12 cellular contexts compared by ENCODE assay signal in genomic region chr15:99239545-99240198, GRCh38. TPM values are rescaled to one million over a fixed set of nuclear protein-coding genes. Genes with fewer than 3 reads are reported as not detected.
DNase-seq lines count a peak whose midpoint lies in the region; ATAC-seq and TF ChIP-seq lines count a peak whose summit lies in the region.
"Had no signal": no experiment of that assay in that cellular context is flagged by ENCODE, and none has a peak within 500 bp of the region (broad histone marks: within the 10 kb centered on the region; RNA-seq: fewer than 3 reads in every experiment).

No MANE protein-coding gene starts in this region.

- no peak overlapping the region for H3K27ac ChIP-seq in SK-N-SH (ENCODE audit: low read depth in 2 of 2, low read length in 1 of 2)
- no peak overlapping the region for H3K27ac ChIP-seq in vagina

- H3K36me3 ChIP-seq in SK-N-SH (replicated peaks in 1 of 2; ENCODE audit: control insufficient read depth in 1 of 2, insufficient read depth in 2 of 2, low read length in 1 of 2) (peaks cover 0 to 3% of the 10 kb centered on the region in 2 experiments), vagina (peaks cover 0 to 14% of the 10 kb centered on the region in 2 donors)
- H3K36me3 ChIP-seq: BLaER1 treated with 17β-estradiol and CSF1 and Interleukin-3, amounts not matched to agents 10 nM and 100 nM had no signal

- DNase-seq in GM10266 (ENCODE audit: extremely low spot score) (peak; percentile 61), omental fat pad (ENCODE audit: low spot score) (no peak), SK-N-SH (no peak), NCI-H526 treated with DMSO at 0.1 percent for 48 hours (lab: John Stamatoyannopoulos, UW) (no peak), vagina (ENCODE audit: extremely low spot score in 2 of 2) (no peak)
- peak; percentile 11 for DNase-seq in activated T-helper 1 cell treated with anti-CD3 and anti-CD28 coated beads, Interleukin-12 subunit alpha, Interleukin-12 subunit beta, Interleukin-2, Interleukin-4 antibody, amounts not matched to agents 30 ng/mL and 10 ng/mL and 1 ng/mL, durations not matched to agents 14 hours and 24 hours and 36 hours (ENCODE audit: low spot score)
- DNase-seq: NCI-H2029 treated with DMSO at 0.1 percent for 48 hours, right cardiac atrium had no signal

- TF ChIP-seq POLR2A in vagina (IDR thresholded peaks at IDR 0.05) = no peak

- H3K9me3 Mint-ChIP-seq in activated T-helper 1 cell treated with anti-CD3 and anti-CD28 coated beads, Interleukin-12 subunit alpha, Interleukin-12 subunit beta, Interleukin-2, Interleukin-4 antibody, amounts not matched to agents 30 ng/mL and 10 ng/mL and 1 ng/mL, durations not matched to agents 14 hours and 24 hours and 36 hours = no peaks in the 10 kb centered on the region
- H3K9me3 Mint-ChIP-seq: stimulated activated naive CD8-positive, alpha-beta T cell treated with anti-CD3 and anti-CD28 coated beads, Interleukin-15, Interleukin-2, amounts not matched to agents 100 ng/mL and 50 ng/mL, for 24 hours had no signal

- POLR2A ChIA-PET in SK-N-SH (lab: Yijun Ruan, JAX) = no interaction called here

- peaks cover 12% of the 10 kb centered on the region for H3K4me1 Mint-ChIP-seq in activated T-helper 1 cell treated with anti-CD3 and anti-CD28 coated beads, Interleukin-12 subunit alpha, Interleukin-12 subunit beta, Interleukin-2, Interleukin-4 antibody, amounts not matched to agents 30 ng/mL and 10 ng/mL and 1 ng/mL, durations not matched to agents 14 hours and 24 hours and 36 hours (ENCODE audit: low read depth)

- TF ChIP-seq CTCF in GM10266 (IDR thresholded peaks at IDR 0.05; ENCODE audit: control insufficient read depth, insufficient read depth, low read depth, missing control alignments) (no peak), omental fat pad (IDR thresholded peaks at IDR 0.05) (no peak), SK-N-SH (IDR thresholded peaks at IDR 0.05) (no peak), vagina (IDR thresholded peaks at IDR 0.05) (no peak)

- H3K9me3 ChIP-seq in SK-N-SH = no peaks in the 10 kb centered on the region
- no peaks in the 10 kb centered on the region for H3K9me3 ChIP-seq in vagina
- H3K9me3 ChIP-seq: BLaER1 treated with 17β-estradiol and CSF1 and Interleukin-3, amounts not matched to agents 10 nM and 100 nM had no signal

- WGBS in SK-N-SH (ENCODE audit: low lambda C conversion rate) = 78% methylated on average over 1 of the region's 1 CpG

- TF ChIP-seq RAD21 in SK-N-SH (IDR thresholded peaks at IDR 0.05; ENCODE audit: low read length) = no peak

- CTCF ChIA-PET in SK-N-SH (lab: Yijun Ruan, JAX) = no interaction called here

- H3K9me2 ChIP-seq in SK-N-SH = no peaks in the 10 kb centered on the region

- no peak overlapping the region for H2AFZ ChIP-seq in SK-N-SH (ENCODE audit: low read depth)

- H3K4me2 ChIP-seq in SK-N-SH = no peak overlapping the region

- ATAC-seq in GM19452 (IDR thresholded peaks at IDR 0.05; ENCODE audit: unreplicated experiment) (peak; percentile 96), HG03045 (IDR thresholded peaks at IDR 0.05; ENCODE audit: unreplicated experiment) (peak; percentile 93), omental fat pad (ENCODE audit: low FRiP score) (no peak)
- ATAC-seq: right cardiac atrium had no signal

- no peaks in the 10 kb centered on the region for H3K27me3 ChIP-seq in SK-N-SH (ENCODE audit: insufficient read depth)
- no peaks in the 10 kb centered on the region for H3K27me3 ChIP-seq in vagina
- H3K27me3 ChIP-seq: BLaER1 treated with 17β-estradiol and CSF1 and Interleukin-3, amounts not matched to agents 10 nM and 100 nM had no signal

- H4K20me1 ChIP-seq in SK-N-SH (ENCODE audit: insufficient read depth) = no peaks in the 10 kb centered on the region
- H4K20me1 ChIP-seq: BLaER1 treated with 17β-estradiol and CSF1 and Interleukin-3, amounts not matched to agents 10 nM and 100 nM had no signal

- peaks cover 4% of the 10 kb centered on the region for H3K27me3 Mint-ChIP-seq in activated T-helper 1 cell treated with anti-CD3 and anti-CD28 coated beads, Interleukin-12 subunit alpha, Interleukin-12 subunit beta, Interleukin-2, Interleukin-4 antibody, amounts not matched to agents 30 ng/mL and 10 ng/mL and 1 ng/mL, durations not matched to agents 14 hours and 24 hours and 36 hours (ENCODE audit: insufficient read depth)

- no peak for TF ChIP-seq EP300 in SK-N-SH (IDR thresholded peaks at IDR 0.05; ENCODE audit: borderline replicate concordance in 1 of 2, low read depth in 1 of 2, low read length in 1 of 2)

- H3F3A ChIP-seq in SK-N-SH (replicated peaks; ENCODE audit: insufficient read depth) = no peaks in the 10 kb centered on the region

- H3K79me2 ChIP-seq in SK-N-SH (ENCODE audit: insufficient read depth) = no peaks in the 10 kb centered on the region

- H3K4me3 ChIP-seq in SK-N-SH (ENCODE audit: low read depth in 2 of 2, low read length in 1 of 2) (no peak overlapping the region), vagina (no peak overlapping the region)
- H3K4me3 ChIP-seq: BLaER1 treated with 17β-estradiol and CSF1 and Interleukin-3, amounts not matched to agents 10 nM and 100 nM had no signal

- intact Hi-C loops in activated T-helper 1 cell treated with anti-CD3 and anti-CD28 coated beads, Interleukin-12 subunit alpha, Interleukin-12 subunit beta, Interleukin-2, Interleukin-4 antibody, amounts not matched to agents 30 ng/mL and 10 ng/mL and 1 ng/mL, durations not matched to agents 14 hours and 24 hours and 36 hours (cut with micrococcal nuclease) = loop anchor here (1.0 kb wide), 1 partner anchor 12 kb away; the partner anchor contains the start of gene LRRC28
- intact Hi-C loops in vagina (cut with DNase I) = no loop called here

- no peak overlapping the region for H3K4me3 Mint-ChIP-seq in activated T-helper 1 cell treated with anti-CD3 and anti-CD28 coated beads, Interleukin-12 subunit alpha, Interleukin-12 subunit beta, Interleukin-2, Interleukin-4 antibody, amounts not matched to agents 30 ng/mL and 10 ng/mL and 1 ng/mL, durations not matched to agents 14 hours and 24 hours and 36 hours
- H3K4me3 Mint-ChIP-seq: stimulated activated naive CD8-positive, alpha-beta T cell treated with anti-CD3 and anti-CD28 coated beads, Interleukin-15, Interleukin-2, amounts not matched to agents 100 ng/mL and 50 ng/mL, for 24 hours had no signal

- no peaks in the 10 kb centered on the region for H3K36me3 Mint-ChIP-seq in activated T-helper 1 cell treated with anti-CD3 and anti-CD28 coated beads, Interleukin-12 subunit alpha, Interleukin-12 subunit beta, Interleukin-2, Interleukin-4 antibody, amounts not matched to agents 30 ng/mL and 10 ng/mL and 1 ng/mL, durations not matched to agents 14 hours and 24 hours and 36 hours (ENCODE audit: low read depth)

- no peak overlapping the region for H3K27ac Mint-ChIP-seq in activated T-helper 1 cell treated with anti-CD3 and anti-CD28 coated beads, Interleukin-12 subunit alpha, Interleukin-12 subunit beta, Interleukin-2, Interleukin-4 antibody, amounts not matched to agents 30 ng/mL and 10 ng/mL and 1 ng/mL, durations not matched to agents 14 hours and 24 hours and 36 hours
- H3K27ac Mint-ChIP-seq: stimulated activated naive CD8-positive, alpha-beta T cell treated with anti-CD3 and anti-CD28 coated beads, Interleukin-15, Interleukin-2, amounts not matched to agents 100 ng/mL and 50 ng/mL, for 24 hours had no signal

- no peaks in the 10 kb centered on the region for H3K4me1 ChIP-seq in SK-N-SH (ENCODE audit: control insufficient read depth in 1 of 2, insufficient read depth in 2 of 2, low read depth in 1 of 2, low read length in 1 of 2)
- H3K4me1 ChIP-seq in vagina = peaks cover 8% of the 10 kb centered on the region

- H3K9ac ChIP-seq in SK-N-SH = no peak overlapping the region
- H3K9ac ChIP-seq: BLaER1 treated with 17β-estradiol and CSF1 and Interleukin-3, amounts not matched to agents 10 nM and 100 nM had no signal

TF ChIP-seq in SK-N-SH, 30 proteins besides CTCF, POLR2A, EP300 and RAD21:
- TF ChIP-seq CHD2 (IDR thresholded peaks at IDR 0.05; ENCODE audit: low read length, partially characterized antibody) (no peak), TAF1 (IDR thresholded peaks at IDR 0.05; ENCODE audit: borderline replicate concordance, low read depth, low read length) (no peak), RFX5 (IDR thresholded peaks at IDR 0.05; ENCODE audit: low read length) (no peak), RCOR1 (IDR thresholded peaks at IDR 0.05; ENCODE audit: low read length) (no peak), MEF2A (IDR thresholded peaks at IDR 0.05; ENCODE audit: borderline replicate concordance, low read depth) (no peak), RXRA (IDR thresholded peaks at IDR 0.05; ENCODE audit: borderline replicate concordance, low read depth) (no peak), MXI1 (IDR thresholded peaks at IDR 0.05; ENCODE audit: low read depth, low read length) (no peak), SIN3A (IDR thresholded peaks at IDR 0.05; ENCODE audit: borderline replicate concordance, low read depth, low read length) (no peak), JUND (IDR thresholded peaks at IDR 0.05) (no peak)
- TF ChIP-seq, protein P1, sequence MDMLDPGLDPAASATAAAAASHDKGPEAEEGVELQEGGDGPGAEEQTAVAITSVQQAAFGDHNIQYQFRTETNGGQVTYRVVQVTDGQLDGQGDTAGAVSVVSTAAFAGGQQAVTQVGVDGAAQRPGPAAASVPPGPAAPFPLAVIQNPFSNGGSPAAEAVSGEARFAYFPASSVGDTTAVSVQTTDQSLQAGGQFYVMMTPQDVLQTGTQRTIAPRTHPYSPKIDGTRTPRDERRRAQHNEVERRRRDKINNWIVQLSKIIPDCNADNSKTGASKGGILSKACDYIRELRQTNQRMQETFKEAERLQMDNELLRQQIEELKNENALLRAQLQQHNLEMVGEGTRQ (IDR thresholded peaks at IDR 0.05; ENCODE audit: borderline replicate concordance, low read depth, low read length) = no peak

RNA-seq across cellular contexts. Expression of gene TTC23, which starts 9.7 kb away (rescaled TPM):
- total RNA-seq in activated T-helper 1 cell treated with anti-CD3 and anti-CD28 coated beads, Interleukin-12 subunit alpha, Interleukin-12 subunit beta, Interleukin-2, Interleukin-4 antibody, amounts not matched to agents 30 ng/mL and 10 ng/mL and 1 ng/mL, durations not matched to agents 14 hours and 24 hours and 36 hours = 5.0 TPM in 2 replicates
- total RNA-seq in omental fat pad (10 to 100 TPM; 11.9 to 42.2 (median 19.9) TPM), vagina (64.1 TPM)
- 0.79 and 0.91 TPM in 2 replicates for polyA plus RNA-seq in SK-N-SH (2012; rRNA removed)
- 1.0 and 1.3 TPM in 2 replicates for polyA plus RNA-seq in SK-N-SH (2012; cell fraction: cytosol; rRNA removed)
- 2.1 and 3.3 TPM in 2 replicates for polyA plus RNA-seq in SK-N-SH (2012; cell fraction: nucleus; rRNA removed)

RNA-seq across cellular contexts. Expression of gene LRRC28, which starts 11.6 kb away (rescaled TPM):
- 13.6 and 14.8 TPM in 2 replicates for total RNA-seq in activated T-helper 1 cell treated with anti-CD3 and anti-CD28 coated beads, Interleukin-12 subunit alpha, Interleukin-12 subunit beta, Interleukin-2, Interleukin-4 antibody, amounts not matched to agents 30 ng/mL and 10 ng/mL and 1 ng/mL, durations not matched to agents 14 hours and 24 hours and 36 hours
- total RNA-seq in omental fat pad (10 to 100 TPM; 27.6 to 32.3 (median 30.5) TPM), vagina (23.8 TPM)
- polyA plus RNA-seq in SK-N-SH (2012; rRNA removed) = 15.2 and 18.3 TPM in 2 replicates
- polyA plus RNA-seq in SK-N-SH (2012; cell fraction: cytosol; rRNA removed) = 17.4 and 18.9 TPM in 2 replicates
- polyA plus RNA-seq in SK-N-SH (2012; cell fraction: nucleus; rRNA removed) = 8.3 and 10.8 TPM in 2 replicates

Comparison
In these comparisons a context has a peak if more than half of its experiments do, and no peak if none do; other contexts are left out.
1. DNase-seq: peak in GM10266 (single experiment) and activated T-helper 1 cell treated with anti-CD3 and anti-CD28 coated beads, Interleukin-12 subunit alpha, Interleukin-12 subunit beta, Interleukin-2, Interleukin-4 antibody, amounts not matched to agents 30 ng/mL and 10 ng/mL and 1 ng/mL, durations not matched to agents 14 hours and 24 hours and 36 hours (single experiment); none in omental fat pad (single experiment), SK-N-SH (single experiment), NCI-H526 treated with DMSO at 0.1 percent for 48 hours (single experiment) and vagina (0 of 2).